ENCODE assay signal across 34 cellular contexts in genomic region chr7:12943781-12944180, GRCh38.
A peak's percentile ranks its signal among the peaks of the same experiment; 100 is the strongest.
DNase-seq lines count a peak whose midpoint lies in the region; ATAC-seq, FAIRE-seq and TF ChIP-seq lines count a peak whose summit lies in the region.
"Had no signal": no experiment of that assay in that cellular context is flagged by ENCODE, and none has a peak within 500 bp of the region (broad histone marks: within the 10 kb centered on the region; RNA-seq: fewer than 3 reads in every experiment).

No MANE protein-coding gene starts in this region.

- H3K9me3 ChIP-seq in A549 (peaks cover 4% of the 10 kb centered on the region; the same call in 1 of the 3 replicates), HUES48 (ENCODE audit: control insufficient read depth, insufficient read depth, low read length) (peaks cover 13% of the 10 kb centered on the region), keratinocyte (ENCODE audit: control insufficient read depth, low read depth, low read length) (no peaks in the 10 kb centered on the region), SK-N-SH (no peaks in the 10 kb centered on the region)
- H3K9me3 ChIP-seq: testis had no signal

- peak overlapping the region; percentile 65; the same call in 2 of the 3 replicates for H3K4me2 ChIP-seq in A549
- H3K4me2 ChIP-seq in keratinocyte (ENCODE audit: control insufficient read depth, extremely low read depth, insufficient read depth, low read depth, low read length): no peak overlapping the region
- H3K4me2 ChIP-seq in SK-N-SH: no peak overlapping the region

- TF ChIP-seq POLR2A in A549 (IDR thresholded peaks at IDR 0.05; ENCODE audit: low read length): no peak

- H3K79me2 ChIP-seq in keratinocyte (ENCODE audit: control insufficient read depth, insufficient read depth, low read length): no peaks in the 10 kb centered on the region
- no peaks in the 10 kb centered on the region for H3K79me2 ChIP-seq in SK-N-SH (ENCODE audit: insufficient read depth)

- DNase-seq in A549 (ENCODE audit: low read depth in 1 of 2, low spot score in 1 of 2) (no peak), bronchial epithelial cell (ENCODE audit: low read depth) (peak; percentile 80), keratinocyte (ENCODE audit: low read depth, low spot score) (no peak), SK-N-SH (no peak), SIG-M5 treated with dmso at 0.1 percent for 504 hours (lab: John Stamatoyannopoulos, UW; ENCODE audit: unreplicated experiment) (no peak)
- no peak for DNase-seq in activated naive CD4-positive, alpha-beta T cell treated with anti-CD3 and anti-CD28 coated beads, Interleukin-2, amount 50 U/mL, for 16 hours
- DNase-seq: activated CD4-positive, alpha-beta T cell treated with anti-CD3 and anti-CD28 coated beads, Interleukin-2, amount 10 ng/mL, durations not matched to agents 7 days and 5 days; activated effector memory CD4-positive, alpha-beta T cell treated with anti-CD3 and anti-CD28 coated beads, Interleukin-2, amount 50 U/mL, for 16 hours; activated naive CD8-positive, alpha-beta T cell treated with anti-CD3 and anti-CD28 coated beads for 36 hours; AML-193; aorta; CD4-positive, alpha-beta T cell; effector memory CD8-positive, alpha-beta T cell; EL; foreskin melanocyte; GOT3; heart right ventricle; IMR-90; NCI-H748 treated with DMSO at 0.1 percent for 48 hours; posterior cingulate gyrus; right cardiac atrium; SIG-M5; stimulated activated CD4-positive, alpha-beta T cell treated with anti-CD3 and anti-CD28 coated beads, Interleukin-1b, Interleukin-23, amount 100 ng/mL, for 48 hours; stimulated activated naive CD8-positive, alpha-beta T cell treated with anti-CD3 and anti-CD28 coated beads, Interleukin-15, Interleukin-2, amounts not matched to agents 100 U/mL and 50 U/mL, for 24 hours; SW 1271; T-helper 9 cell; testis; WERI-Rb-1 had no signal

- POLR2A ChIA-PET in A549 (lab: Yijun Ruan, JAX): no interaction called here
- POLR2A ChIA-PET in SK-N-SH (lab: Yijun Ruan, JAX): no interaction called here

- H2AFZ ChIP-seq in keratinocyte (ENCODE audit: control insufficient read depth, low read length) (no peak overlapping the region), SK-N-SH (ENCODE audit: low read depth) (no peak overlapping the region)

- TF ChIP-seq EP300 in A549 (IDR thresholded peaks at IDR 0.05): no peak
- TF ChIP-seq EP300 in SK-N-SH (IDR thresholded peaks at IDR 0.05; ENCODE audit: borderline replicate concordance in 1 of 2, low read depth in 1 of 2, low read length in 1 of 2): no peak

- TF ChIP-seq RAD21 in A549 (conservative IDR thresholded peaks at IDR 0.05 in 1 of 2, IDR thresholded peaks at IDR 0.05 in 1 of 2): no peak
- no peak for TF ChIP-seq RAD21 in SK-N-SH (IDR thresholded peaks at IDR 0.05; ENCODE audit: low read length)

- no peaks in the 10 kb centered on the region for H3K9me2 ChIP-seq in SK-N-SH

- TF ChIP-seq CTCF in A549 (IDR thresholded peaks at IDR 0.05) (no peak), bronchial epithelial cell (IDR thresholded peaks at IDR 0.05; ENCODE audit: insufficient read depth, low read length, severe bottlenecking) (no peak), keratinocyte (optimal IDR thresholded peaks at IDR 0.05 in 1 of 3, IDR thresholded peaks at IDR 0.05 in 1 of 3, conservative IDR thresholded peaks at IDR 0.05 in 1 of 3; ENCODE audit: extremely low read depth in 1 of 3, insufficient read depth in 2 of 3, low read length in 3 of 3) (no peak), SK-N-SH (IDR thresholded peaks at IDR 0.05) (no peak)

- CTCF ChIA-PET in A549 (lab: Yijun Ruan, JAX): interaction anchor here (0.7 kb wide), 1 partner anchor 13 kb away, joined by 3 read pairs; no protein-coding TSS in a partner anchor
- CTCF ChIA-PET in SK-N-SH (lab: Yijun Ruan, JAX): no interaction called here

- no peak for ATAC-seq in A549
- no peak for ATAC-seq in HG03432 (IDR thresholded peaks at IDR 0.05; ENCODE audit: unreplicated experiment)
- ATAC-seq: effector memory CD8-positive, alpha-beta T cell; heart right ventricle; right cardiac atrium; stimulated activated naive CD8-positive, alpha-beta T cell treated with anti-CD3 and anti-CD28 coated beads, Interleukin-15, Interleukin-2, amounts not matched to agents 100 U/mL and 50 U/mL, for 24 hours had no signal

- FAIRE-seq in A549 (lab: Jason Lieb, UNC): no peak
- FAIRE-seq in bronchial epithelial cell (lab: Jason Lieb, UNC): no peak
- peak; percentile 87 for FAIRE-seq in keratinocyte (lab: Jason Lieb, UNC)
- FAIRE-seq: GM19239, RCC 7860 had no signal

- no peaks in the 10 kb centered on the region for H3K9me1 ChIP-seq in keratinocyte (ENCODE audit: control insufficient read depth, extremely low read depth, insufficient read depth, low read length)

- H3K36me3 ChIP-seq in HUES48 (ENCODE audit: control insufficient read depth, insufficient read depth, low read length) (no peaks in the 10 kb centered on the region), bronchial epithelial cell (ENCODE audit: control insufficient read depth, insufficient read depth, low read length) (no peaks in the 10 kb centered on the region), keratinocyte (ENCODE audit: control insufficient read depth in 2 of 2, extremely low read depth in 1 of 2, insufficient read depth in 2 of 2, low read length in 2 of 2) (no peaks in the 10 kb centered on the region), SK-N-SH (replicated peaks in 1 of 2; ENCODE audit: control insufficient read depth in 1 of 2, insufficient read depth in 2 of 2, low read length in 1 of 2) (no peaks in the 10 kb centered on the region)
- H3K36me3 ChIP-seq: esophagus muscularis mucosa, heart right ventricle, WERI-Rb-1 had no signal

- no peak overlapping the region for H3K9ac ChIP-seq in HUES48 (ENCODE audit: low read depth, low read length)
- no peak overlapping the region for H3K9ac ChIP-seq in keratinocyte (ENCODE audit: control insufficient read depth, extremely low read depth, insufficient read depth, low read length)
- no peak overlapping the region for H3K9ac ChIP-seq in SK-N-SH

- H3K4me3 ChIP-seq in A549 (no peak overlapping the region), HUES48 (ENCODE audit: low read depth, low read length) (no peak overlapping the region), bronchial epithelial cell (ENCODE audit: low read depth, low read length) (no peak overlapping the region), keratinocyte (ENCODE audit: control insufficient read depth in 2 of 3, extremely low read depth in 1 of 3, insufficient read depth in 2 of 3, low read depth in 1 of 3, low read length in 3 of 3) (no peak overlapping the region), SK-N-SH (ENCODE audit: low read depth in 2 of 2, low read length in 1 of 2) (no peak overlapping the region)
- H3K4me3 ChIP-seq: coronary artery, esophagus muscularis mucosa, heart right ventricle, testis had no signal

- no peaks in the 10 kb centered on the region for H3F3A ChIP-seq in SK-N-SH (replicated peaks; ENCODE audit: insufficient read depth)

- no peaks in the 10 kb centered on the region for H4K20me1 ChIP-seq in keratinocyte (ENCODE audit: control insufficient read depth, extremely low read depth, insufficient read depth, low read length)
- H4K20me1 ChIP-seq in SK-N-SH (ENCODE audit: insufficient read depth): no peaks in the 10 kb centered on the region

- H3K4me1 ChIP-seq in A549 (peaks cover 26% of the 10 kb centered on the region), HUES48 (ENCODE audit: control insufficient read depth, insufficient read depth, low read length) (0 out of 2 replicates have a peak, but pooled peaks cover 7% of the 10 kb centered on the region), keratinocyte (ENCODE audit: control insufficient read depth, extremely low read depth, insufficient read depth, low read length) (peaks cover 29% of the 10 kb centered on the region), SK-N-SH (ENCODE audit: control insufficient read depth in 1 of 2, insufficient read depth in 2 of 2, low read depth in 1 of 2, low read length in 1 of 2) (no peaks in the 10 kb centered on the region)
- H3K4me1 ChIP-seq: testis had no signal

- no peak overlapping the region for H3K27ac ChIP-seq in A549
- peak overlapping the region; percentile 69 for H3K27ac ChIP-seq in HUES48 (ENCODE audit: low read depth, low read length)
- H3K27ac ChIP-seq in keratinocyte (ENCODE audit: control insufficient read depth, insufficient read depth, low read length): no peak overlapping the region
- no peak overlapping the region for H3K27ac ChIP-seq in SK-N-SH (ENCODE audit: low read depth in 2 of 2, low read length in 1 of 2)
- H3K27ac ChIP-seq: coronary artery, esophagus muscularis mucosa, heart right ventricle, testis, WERI-Rb-1 had no signal

- dilution Hi-C loops in keratinocyte (cut with MboI; ENCODE audit: extremely low pct_ligation_motif_present, low sequenced_read_pairs): no loop called here

- WGBS in A549 (ENCODE audit: missing lambda C conversion rate): 57% methylated on average over 2 of the region's 2 CpGs
- whole genome bisulfite sequencing in SK-N-SH (ENCODE audit: low lambda C conversion rate): 9% methylated on average over 2 of the region's 2 CpGs

- H3K27me3 ChIP-seq in HUES48 (ENCODE audit: control insufficient read depth, insufficient read depth, low read length) (no peaks in the 10 kb centered on the region), bronchial epithelial cell (ENCODE audit: control insufficient read depth, insufficient read depth, low read length) (no peaks in the 10 kb centered on the region), keratinocyte (ENCODE audit: control insufficient read depth, extremely low read depth, insufficient read depth, low read length) (no peaks in the 10 kb centered on the region), SK-N-SH (ENCODE audit: insufficient read depth) (no peaks in the 10 kb centered on the region; the same call in 1 of the 2 replicates)
- H3K27me3 ChIP-seq: esophagus muscularis mucosa, heart right ventricle, testis had no signal

TF ChIP-seq in A549, 52 proteins besides CTCF, POLR2A, EP300 and RAD21 (continues in another document):
- TF ChIP-seq ZSCAN20 (CRISPR knock-in tag; IDR thresholded peaks at IDR 0.05): no peak
- no peak for TF ChIP-seq MAFK (IDR thresholded peaks at IDR 0.05; ENCODE audit: partially characterized antibody)
- TF ChIP-seq HEYL (CRISPR knock-in tag; IDR thresholded peaks at IDR 0.05): no peak
- TF ChIP-seq MAX (IDR thresholded peaks at IDR 0.05): no peak
- TF ChIP-seq ESRRA (IDR thresholded peaks at IDR 0.05; ENCODE audit: borderline replicate concordance, low read length): no peak

TF ChIP-seq in SK-N-SH, 30 proteins besides CTCF, POLR2A, EP300 and RAD21 (continues in another document):
- TF ChIP-seq NFIC (IDR thresholded peaks at IDR 0.05; ENCODE audit: borderline replicate concordance) (no peak), RCOR1 (IDR thresholded peaks at IDR 0.05; ENCODE audit: low read length) (no peak), RXRA (IDR thresholded peaks at IDR 0.05; ENCODE audit: borderline replicate concordance, low read depth) (no peak), SMC3 (IDR thresholded peaks at IDR 0.05; ENCODE audit: low read depth, low read length) (no peak), FOXM1 (IDR thresholded peaks at IDR 0.05; ENCODE audit: low read depth) (no peak), ELF1 (IDR thresholded peaks at IDR 0.05) (no peak), FOSL2 (IDR thresholded peaks at IDR 0.05; ENCODE audit: borderline replicate concordance, low read depth) (no peak)
